Comparison of ENCODE assay signal across 23 cellular contexts in genomic region chr10:69794673-69795072, GRCh38. TPM values are rescaled to one million over a fixed set of nuclear protein-coding genes. Genes with fewer than 3 reads are reported as not detected.
"Had no signal": no experiment of that assay in that cellular context is flagged by ENCODE, and none has a peak within 500 bp of the region (broad histone marks: within the 10 kb centered on the region; RNA-seq: fewer than 3 reads in every experiment).

No MANE protein-coding gene starts in this region.

- H3K27me3 ChIP-seq: esophagus muscularis mucosa, gastroesophageal sphincter had no signal

- H3K36me3 ChIP-seq: esophagus muscularis mucosa, gastroesophageal sphincter, heart right ventricle, left lung, lower lobe of right lung had no signal

- FAIRE-seq: colon, endothelial cell of umbilical vein, frontal cortex, islet of Langerhans, keratinocyte had no signal

- H3K27ac ChIP-seq: coronary artery, dorsolateral prefrontal cortex, esophagus muscularis mucosa, foreskin keratinocyte, gastroesophageal sphincter, heart right ventricle, left lung, lower lobe of right lung had no signal

- H3K4me1 ChIP-seq: foreskin keratinocyte, heart right ventricle, left lung, lower lobe of right lung had no signal

- H3K9me3 ChIP-seq: lower lobe of right lung, mucosa of descending colon had no signal

- H3K4me3 ChIP-seq: coronary artery, dorsolateral prefrontal cortex, esophagus muscularis mucosa, gastroesophageal sphincter, heart right ventricle, left lung, lower lobe of right lung, mucosa of descending colon had no signal

- DNase-seq: dermis blood vessel endothelial cell; dorsolateral prefrontal cortex; effector CD4-positive, alpha-beta T cell; effector memory CD4-positive, alpha-beta T cell; foreskin keratinocyte; heart right ventricle; hippocampal formation; left cardiac atrium; left lung; left ventricle myocardium superior; lower lobe of right lung; mesenchymal stem cell; mucosa of descending colon; naive B cell had no signal

- ATAC-seq: foreskin keratinocyte, gastroesophageal sphincter, heart right ventricle, left cardiac atrium, left lung, left ventricle myocardium superior, lower lobe of right lung, mucosa of descending colon had no signal

RNA-seq across cellular contexts. Expression of gene COL13A1, which starts 7.0 kb away (rescaled TPM):
- total RNA-seq: mesenteric fat pad had no signal
